9 cellular contexts compared by ENCODE assay signal in genomic region chr18:36279001-36279400, GRCh38.
"Had no signal": no experiment of that assay in that cellular context is flagged by ENCODE, and none has a peak within 500 bp of the region (broad histone marks: within the 10 kb centered on the region; RNA-seq: fewer than 3 reads in every experiment).

No MANE protein-coding gene starts in this region.

- H3K4me3 ChIP-seq: GM23248, HAP-1 had no signal

- DNase-seq: GM23248, GOT3, H7, HFFc6 had no signal

- ATAC-seq: HCT116, HepG2 had no signal

- H3K4me3 Mint-ChIP-seq: HFFc6, IgD-negative memory B cell had no signal

- H3K27ac Mint-ChIP-seq: HFFc6, IgD-negative memory B cell had no signal

- H3K4me1 ChIP-seq: HAP-1 had no signal

- H3K9me3 ChIP-seq: HAP-1 had no signal

- H3K9me3 Mint-ChIP-seq: HFFc6, IgD-negative memory B cell had no signal

- H3K36me3 Mint-ChIP-seq: IgD-negative memory B cell had no signal

- FAIRE-seq: HepG2 had no signal

- H3K27ac ChIP-seq: GM23248, HL-60 had no signal

- H3K36me3 ChIP-seq: HAP-1 had no signal
